Comparison of ENCODE assay signal across 8 cellular contexts in genomic region chr18:110351-111201, GRCh38. TPM values are rescaled to one million over a fixed set of nuclear protein-coding genes. Genes with fewer than 3 reads are reported as not detected.
DNase-seq lines count a peak whose midpoint lies in the region; ATAC-seq and TF ChIP-seq lines count a peak whose summit lies in the region.
"Not testable (repeated sequence)": the region's sequence is repeated elsewhere in the genome, so short reads cannot be mapped to it uniquely, and the experiment has no call there.

No MANE protein-coding gene starts in this region.

- H3K9ac ChIP-seq in HUES6 (ENCODE audit: low read length); iPS-15b (ENCODE audit: low read depth, low read length); neural progenitor cell: not testable (repeated sequence)

- H3K27me3 Mint-ChIP-seq in central memory CD8-positive, alpha-beta T cell = not testable (repeated sequence)
- peaks cover 32% of the 10 kb centered on the region for H3K27me3 Mint-ChIP-seq in neural progenitor cell (ENCODE audit: insufficient read depth, low read depth)

- H3K27ac ChIP-seq in 22Rv1 = peak overlapping the region; percentile 73; the same call in 1 of the 2 replicates
- not testable (repeated sequence) for H3K27ac ChIP-seq in HUES6 (ENCODE audit: low read depth, low read length); neural progenitor cell

- H3K4me3 Mint-ChIP-seq in central memory CD8-positive, alpha-beta T cell = peak overlapping the region; percentile 83
- H3K4me3 Mint-ChIP-seq in neural progenitor cell = peak overlapping the region; percentile 89

- TF ChIP-seq CTCF in 22Rv1 (IDR thresholded peaks at IDR 0.05); neural progenitor cell (IDR thresholded peaks at IDR 0.05): not testable (repeated sequence)

- not testable (repeated sequence) for H3K4me2 ChIP-seq in neural progenitor cell

- not testable (repeated sequence) for H4K20me1 ChIP-seq in neural progenitor cell (ENCODE audit: low read depth)

- not testable (repeated sequence) for H3K79me2 ChIP-seq in neural progenitor cell (ENCODE audit: low read depth)

- peak overlapping the region; percentile 91 for H3K27ac Mint-ChIP-seq in central memory CD8-positive, alpha-beta T cell (ENCODE audit: low read depth)
- H3K27ac Mint-ChIP-seq in neural progenitor cell = not testable (repeated sequence)

- H3K27me3 ChIP-seq in HUES6 (ENCODE audit: control insufficient read depth, insufficient read depth, low read length) (peaks cover 11% of the 10 kb centered on the region), neural progenitor cell (peaks cover 10% of the 10 kb centered on the region)
- H3K27me3 ChIP-seq in iPS-15b (ENCODE audit: control insufficient read depth, insufficient read depth, low read length) = not testable (repeated sequence)

- DNase-seq in activated CD4-positive, alpha-beta T cell treated with anti-CD3 and anti-CD28 coated beads for 48 hours = peak; percentile 60
- peak; percentile 76 for DNase-seq in activated effector memory CD4-positive, alpha-beta T cell treated with anti-CD3 and anti-CD28 coated beads, Interleukin-2, amount 50 U/mL, for 16 hours
- peak in 1 of 2 donors; percentile 45 for DNase-seq in central memory CD8-positive, alpha-beta T cell (ENCODE audit: low spot score in 2 of 2)
- not testable (repeated sequence) for DNase-seq in neural progenitor cell (ENCODE audit: low spot score)
- DNase-seq in stimulated activated CD8-positive, alpha-beta memory T cell treated with anti-CD3 and anti-CD28 coated beads, Interleukin-7, amount 100 ng/mL, for 4 hours (ENCODE audit: low read depth in 2 of 2) = peak; percentile 19 to 46

- H3K9me3 ChIP-seq in HUES6 (ENCODE audit: control insufficient read depth, insufficient read depth, low read depth, low read length) (peaks cover 35% of the 10 kb centered on the region), iPS-15b (ENCODE audit: control insufficient read depth, insufficient read depth, low read length) (peaks cover 11% of the 10 kb centered on the region)
- H3K9me3 ChIP-seq in neural progenitor cell (ENCODE audit: low read depth) = not testable (repeated sequence)

- H3K36me3 Mint-ChIP-seq in central memory CD8-positive, alpha-beta T cell (ENCODE audit: insufficient read depth); neural progenitor cell: not testable (repeated sequence)

- peaks cover 25% of the 10 kb centered on the region for H3K9me3 Mint-ChIP-seq in central memory CD8-positive, alpha-beta T cell
- H3K9me3 Mint-ChIP-seq in neural progenitor cell = peaks cover 43% of the 10 kb centered on the region

- not testable (repeated sequence) for ATAC-seq in central memory CD8-positive, alpha-beta T cell (replicated peaks; ENCODE audit: extremely low read depth, poor library complexity, severe bottlenecking)

- not testable (repeated sequence) for H2AFZ ChIP-seq in neural progenitor cell (replicated peaks)

- H3K4me1 ChIP-seq in HUES6 (ENCODE audit: control insufficient read depth, insufficient read depth, low read length); iPS-15b (ENCODE audit: control insufficient read depth, insufficient read depth, low read length); neural progenitor cell: not testable (repeated sequence)

- not testable (repeated sequence) for H3K4me1 Mint-ChIP-seq in central memory CD8-positive, alpha-beta T cell; neural progenitor cell

- H3F3A ChIP-seq in neural progenitor cell (ENCODE audit: low read depth) = not testable (repeated sequence)

- H3K36me3 ChIP-seq in HUES6 (ENCODE audit: control insufficient read depth, insufficient read depth, low read length); iPS-15b (ENCODE audit: control insufficient read depth, insufficient read depth, low read length); neural progenitor cell: not testable (repeated sequence)

- H3K4me3 ChIP-seq in HUES6 (ENCODE audit: low read depth, low read length) (peak overlapping the region; percentile 54; the same call in 1 of the 2 replicates), iPS-15b (ENCODE audit: low read depth, low read length) (peak overlapping the region; percentile 53)
- not testable (repeated sequence) for H3K4me3 ChIP-seq in neural progenitor cell

RNA-seq across cellular contexts. Expression of gene USP14, which starts 47.8 kb away (rescaled TPM):
- total RNA-seq in neural progenitor cell (ENCODE audit: low replicate concordance) = 22.1 and 38.9 TPM in 2 replicates
